In the genomic region with DNA sequence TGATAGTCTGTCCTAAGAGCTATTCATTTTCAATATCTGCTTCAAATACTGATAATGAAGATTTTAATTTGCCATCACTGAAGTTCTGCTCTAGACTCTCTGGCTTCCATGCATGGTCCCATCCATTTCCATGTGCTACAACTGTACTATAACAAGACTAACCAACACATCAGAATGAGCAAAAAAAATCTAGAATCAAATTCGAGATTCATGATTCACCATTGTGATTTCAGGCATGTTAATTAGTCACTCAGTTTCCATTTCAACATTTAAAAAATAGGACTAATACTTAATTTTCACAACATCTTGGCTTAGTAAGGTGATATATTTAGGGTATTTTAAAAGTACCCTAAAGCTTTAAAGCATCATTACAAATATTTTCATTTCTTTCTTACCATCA, we compare ENCODE assay signal across 19 cellular contexts. TPM values are rescaled to one million over a fixed set of nuclear protein-coding genes. Genes with fewer than 3 reads are reported as not detected.
A peak's percentile ranks its signal among the peaks of the same experiment; 100 is the strongest.
DNase-seq lines count a peak whose midpoint lies in the region; ATAC-seq, FAIRE-seq and TF ChIP-seq lines count a peak whose summit lies in the region.
"Had no signal": no experiment of that assay in that cellular context is flagged by ENCODE, and none has a peak within 500 bp of the region (broad histone marks: within the 10 kb centered on the region; RNA-seq: fewer than 3 reads in every experiment).

No MANE protein-coding gene starts in this region.

- peaks cover 71% of the 10 kb centered on the region for H3K4me1 Mint-ChIP-seq in activated CD4-positive, alpha-beta T cell treated with anti-CD3 and anti-CD28 coated beads, Interleukin-2, amount 10 ng/mL, durations not matched to agents 24 days and 14 days
- peaks cover 82% of the 10 kb centered on the region for H3K4me1 Mint-ChIP-seq in activated CD4-positive, alpha-beta T cell treated with anti-CD3 and anti-CD28 coated beads, Interleukin-2, amount 10 ng/mL, durations not matched to agents 7 days and 5 days

- SMC1A ChIA-PET in GM12878 (lab: Charles Lee; ENCODE audit: uncharacterized antibody, unreplicated experiment): interaction anchor here (0.6 to 1.8 kb wide), 20 partner anchors 10 to 242 kb away, joined by 3 to 13 read pairs (median 3); partner anchors contain the start of gene PICALM

- no peaks in the 10 kb centered on the region for H3K27me3 Mint-ChIP-seq in activated CD4-positive, alpha-beta T cell treated with anti-CD3 and anti-CD28 coated beads, Interleukin-2, amount 10 ng/mL, durations not matched to agents 24 days and 14 days
- H3K27me3 Mint-ChIP-seq in activated CD4-positive, alpha-beta T cell treated with anti-CD3 and anti-CD28 coated beads, Interleukin-2, amount 10 ng/mL, durations not matched to agents 7 days and 5 days: no peaks in the 10 kb centered on the region
- H3K27me3 Mint-ChIP-seq: brain had no signal

- H3K4me3 ChIP-seq in GM12878 (no peak overlapping the region), osteoblast (ENCODE audit: insufficient read depth, low read length) (no peak overlapping the region), coronary artery (no peak overlapping the region)
- H3K4me3 ChIP-seq: gastroesophageal sphincter, SJSA1, uterus had no signal

- no peak for TF ChIP-seq RAD21 in GM12878 (IDR thresholded peaks at IDR 0.05; ENCODE audit: insufficient read depth, low read depth, low read length)

- H3K27me3 ChIP-seq in GM12878 (replicated peaks in 1 of 2; ENCODE audit: control insufficient read depth in 2 of 2, insufficient read depth in 2 of 2, low read length in 1 of 2) (no peaks in the 10 kb centered on the region), osteoblast (ENCODE audit: insufficient read depth, low read length) (no peaks in the 10 kb centered on the region)
- H3K27me3 ChIP-seq: gastroesophageal sphincter, SJSA1, uterus had no signal

- intact Hi-C loops in activated CD4-positive, alpha-beta T cell treated with anti-CD3 and anti-CD28 coated beads, Interleukin-2, amount 10 ng/mL, durations not matched to agents 24 days and 14 days (cut with micrococcal nuclease): loop anchor here (2.0 to 10.0 kb wide), 5 partner anchors 71 to 759 kb away; partner anchors contain the start of genes CCDC83 and PRSS23
- intact Hi-C loops in GM12878 (cut with micrococcal nuclease; ENCODE audit: unreplicated experiment): no loop called here

- RAD21 ChIA-PET in GM12878 (lab: Charles Lee; ENCODE audit: unreplicated experiment): interaction anchor here (0.8 to 1.8 kb wide), 7 partner anchors 22 to 244 kb away, joined by 3 to 12 read pairs (median 4); partner anchors contain the start of gene PICALM

- TF ChIP-seq EP300 in GM12878 (IDR thresholded peaks at IDR 0.05; ENCODE audit: borderline replicate concordance in 1 of 2, control insufficient read depth in 1 of 2, low read depth in 2 of 2, low read length in 2 of 2): no peak

- H2AFZ ChIP-seq in GM12878 (ENCODE audit: control insufficient read depth, low read depth, low read length) (no peak overlapping the region), osteoblast (ENCODE audit: low read length) (no peak overlapping the region)

- H3K27ac Mint-ChIP-seq in activated CD4-positive, alpha-beta T cell treated with anti-CD3 and anti-CD28 coated beads, Interleukin-2, amount 10 ng/mL, durations not matched to agents 24 days and 14 days: peak overlapping the region; percentile 96
- H3K27ac Mint-ChIP-seq in activated CD4-positive, alpha-beta T cell treated with anti-CD3 and anti-CD28 coated beads, Interleukin-2, amount 10 ng/mL, durations not matched to agents 7 days and 5 days: no peak overlapping the region
- H3K27ac Mint-ChIP-seq: brain had no signal

- no peaks in the 10 kb centered on the region for H3K9me3 Mint-ChIP-seq in activated CD4-positive, alpha-beta T cell treated with anti-CD3 and anti-CD28 coated beads, Interleukin-2, amount 10 ng/mL, durations not matched to agents 24 days and 14 days
- H3K9me3 Mint-ChIP-seq in activated CD4-positive, alpha-beta T cell treated with anti-CD3 and anti-CD28 coated beads, Interleukin-2, amount 10 ng/mL, durations not matched to agents 7 days and 5 days: no peaks in the 10 kb centered on the region

- H3K9me3 ChIP-seq in GM12878 (replicated peaks; ENCODE audit: control insufficient read depth, insufficient read depth, low read length) (no peaks in the 10 kb centered on the region; the same call in 1 of the 3 replicates), osteoblast (ENCODE audit: low read depth, low read length) (no peaks in the 10 kb centered on the region)
- H3K9me3 ChIP-seq: gastroesophageal sphincter, SJSA1, uterus had no signal

- H3K4me3 Mint-ChIP-seq in activated CD4-positive, alpha-beta T cell treated with anti-CD3 and anti-CD28 coated beads, Interleukin-2, amount 10 ng/mL, durations not matched to agents 24 days and 14 days: peak overlapping the region; percentile 24
- no peak overlapping the region for H3K4me3 Mint-ChIP-seq in activated CD4-positive, alpha-beta T cell treated with anti-CD3 and anti-CD28 coated beads, Interleukin-2, amount 10 ng/mL, durations not matched to agents 7 days and 5 days
- H3K4me3 Mint-ChIP-seq: brain had no signal

- no peak for ATAC-seq in GM12878
- ATAC-seq: gastroesophageal sphincter, sciatic nerve had no signal

- H3K36me3 Mint-ChIP-seq in activated CD4-positive, alpha-beta T cell treated with anti-CD3 and anti-CD28 coated beads, Interleukin-2, amount 10 ng/mL, durations not matched to agents 24 days and 14 days (ENCODE audit: low read depth): peaks cover 27% of the 10 kb centered on the region
- peaks cover 14% of the 10 kb centered on the region for H3K36me3 Mint-ChIP-seq in activated CD4-positive, alpha-beta T cell treated with anti-CD3 and anti-CD28 coated beads, Interleukin-2, amount 10 ng/mL, durations not matched to agents 7 days and 5 days (ENCODE audit: low read depth)

- TSS peak; percentile 6 for BruUV-seq in GM12878 (replicated peaks; lab: Mats Ljungman, UMichigan)

- in situ Hi-C loops in GM12878 (cut with MboI): no loop called here

- DNase-seq in activated CD4-positive, alpha-beta T cell treated with anti-CD3 and anti-CD28 coated beads, Interleukin-2, amount 10 ng/mL, durations not matched to agents 24 days and 14 days: no peak
- no peak for DNase-seq in activated CD4-positive, alpha-beta T cell treated with anti-CD3 and anti-CD28 coated beads, Interleukin-2, amount 10 ng/mL, durations not matched to agents 7 days and 5 days
- DNase-seq in M059J (ENCODE audit: low read depth): peak; percentile 49
- DNase-seq in GM12878 (ENCODE audit: low read depth, low spot score): no peak
- DNase-seq in osteoblast (ENCODE audit: insufficient read length, low spot score, missing footprints): no peak
- no peak for DNase-seq in coronary artery (ENCODE audit: low spot score)
- no peak for DNase-seq in NCI-H82 (lab: John Stamatoyannopoulos, UW)
- DNase-seq in NCI-H1092 treated with DMSO at 0.1 percent for 48 hours (lab: John Stamatoyannopoulos, UW): no peak
- DNase-seq: effector CD4-positive, alpha-beta T cell; H7; KBM-7; NCI-H1417 treated with DMSO at 0.1 percent for 48 hours; NCI-H2227 treated with DMSO at 0.1 percent for 48 hours; stimulated activated CD4-positive, alpha-beta T cell treated with anti-CD3 and anti-CD28 coated beads, Interleukin-4, amount 100 ng/mL, for 24 hours; uterus had no signal

- H3K4me2 ChIP-seq in GM12878 (ENCODE audit: control insufficient read depth, insufficient read depth): no peak overlapping the region
- H3K4me2 ChIP-seq in osteoblast (ENCODE audit: insufficient read depth, low read length): peak overlapping the region; percentile 30

- peak; percentile 23 for FAIRE-seq in GM12878 (lab: Jason Lieb, UNC)

- peaks cover 100% of the 10 kb centered on the region for H3K79me2 ChIP-seq in GM12878 (ENCODE audit: control insufficient read depth, insufficient read depth, low read length)
- peaks cover 99% of the 10 kb centered on the region for H3K79me2 ChIP-seq in osteoblast (ENCODE audit: insufficient read depth, low read length)

- peaks cover 55% of the 10 kb centered on the region for H3K4me1 ChIP-seq in GM12878 (ENCODE audit: control insufficient read depth, insufficient read depth, low read length)
- H3K4me1 ChIP-seq in osteoblast (ENCODE audit: insufficient read depth, low read length): peaks cover 64% of the 10 kb centered on the region

- H3K27ac ChIP-seq in GM12878 (ENCODE audit: control insufficient read depth, insufficient read depth) (no peak overlapping the region), osteoblast (ENCODE audit: low read depth, low read length) (no peak overlapping the region), coronary artery (no peak overlapping the region)
- H3K27ac ChIP-seq: gastroesophageal sphincter, SJSA1, uterus had no signal

- WGBS in GM12878 (ENCODE audit: insufficient coverage, insufficient replicate concordance, low lambda C conversion rate, missing lambda C conversion rate): 0% methylated on average over 1 of the region's 1 CpG

- no peak for TF ChIP-seq POLR2A in GM12878 (IDR thresholded peaks at IDR 0.05; ENCODE audit: low read depth, low read length)

- H3K36me3 ChIP-seq in GM12878 (ENCODE audit: control insufficient read depth in 2 of 2, insufficient read depth in 2 of 2, low read length in 1 of 2) (no peaks in the 10 kb centered on the region), osteoblast (ENCODE audit: insufficient read depth, low read length) (no peaks in the 10 kb centered on the region)
- H3K36me3 ChIP-seq: gastroesophageal sphincter, SJSA1, uterus had no signal

- TF ChIP-seq CTCF in GM12878 (IDR thresholded peaks at IDR 0.05 in 2 of 3, conservative IDR thresholded peaks at IDR 0.05 in 1 of 3; ENCODE audit: control insufficient read depth in 2 of 3, extremely low read depth in 1 of 3, insufficient read depth in 1 of 3, low read depth in 3 of 3, low read length in 3 of 3) (no peak), osteoblast (IDR thresholded peaks at IDR 0.05; ENCODE audit: extremely low read depth, low read depth, low read length) (no peak), coronary artery (IDR thresholded peaks at IDR 0.05) (no peak)

- POLR2A ChIA-PET in activated CD4-positive, alpha-beta T cell treated with anti-CD3 and anti-CD28 coated beads, Interleukin-2, amount 10 ng/mL, durations not matched to agents 7 days and 5 days (lab: Charles Lee): no interaction called here
- POLR2A ChIA-PET in GM12878 (lab: Charles Lee): interaction anchor here (1.0 to 1.7 kb wide), 2 partner anchors 22 to 156 kb away, joined by 3 to 5 read pairs; no protein-coding TSS in a partner anchor

- no peak overlapping the region for H3K9ac ChIP-seq in GM12878 (ENCODE audit: control insufficient read depth, insufficient read depth, low read length)

- CTCF ChIA-PET in activated CD4-positive, alpha-beta T cell treated with anti-CD3 and anti-CD28 coated beads, Interleukin-2, amount 10 ng/mL, durations not matched to agents 7 days and 5 days (lab: Charles Lee): interaction anchor here (0.7 to 1.0 kb wide), 3 partner anchors 148 to 184 kb away, joined by 3 to 6 read pairs (median 3); no protein-coding TSS in a partner anchor
- CTCF ChIA-PET in GM12878 (lab: Yijun Ruan, JAX): interaction anchor here (0.8 to 1.6 kb wide), 6 partner anchors 15 to 246 kb away, joined by 3 to 9 read pairs (median 6); no protein-coding TSS in a partner anchor

- H4K20me1 ChIP-seq in GM12878 (ENCODE audit: control insufficient read depth, insufficient read depth): no peaks in the 10 kb centered on the region
- peaks cover 78% of the 10 kb centered on the region for H4K20me1 ChIP-seq in osteoblast (ENCODE audit: insufficient read depth, low read length)

RNA-seq across cellular contexts. Expression of gene PICALM, which starts 22.8 kb away (rescaled TPM):
- 141 and 156 TPM in 2 replicates for total RNA-seq in activated CD4-positive, alpha-beta T cell treated with anti-CD3 and anti-CD28 coated beads, Interleukin-2, amount 10 ng/mL, durations not matched to agents 24 days and 14 days
- 100 to 1,000 TPM in 1 of 2 experiments, 10 to 100 TPM in 1; 89.4 to 140 TPM for total RNA-seq in activated CD4-positive, alpha-beta T cell treated with anti-CD3 and anti-CD28 coated beads, Interleukin-2, amount 10 ng/mL, durations not matched to agents 7 days and 5 days
- total RNA-seq in M059J (2014; rRNA removed; shearing (Covaris generic)): 206 and 341 TPM in 2 replicates
- 532 and 561 TPM in 2 replicates for total RNA-seq in GM12878 (2013; cell fraction: nucleolus; rRNA removed)
- total RNA-seq in GM12878 (2014; rRNA removed) (78.9 and 86.8 TPM in 2 replicates), GM12878 (2014; rRNA removed; fragmentation: Illumina TruSeq; extraction: Trizol) (69.1 and 70.3 TPM in 2 replicates), GM12878 (2021) (41.0 and 46.5 TPM in 2 replicates), osteoblast (313 and 324 TPM in 2 replicates)
- 18.2 TPM for polyA plus RNA-seq in GM12878 (2011; ENCODE audit: low read depth)
- polyA plus RNA-seq in GM12878 (2011; rRNA removed) (150 and 163 TPM in 2 replicates), GM12878 (2014; fragmentation: Illumina TruSeq; extraction: Trizol) (70.1 and 95.0 TPM in 2 replicates), GM12878 (2014; fragmentation: Nextera tagmentation; extraction: Ambion mirVana) (10 to 100 TPM in 1 of 2 experiments, 1 to 10 TPM in 1; 4.3 to 10.4 TPM), GM12878 (2014; rRNA removed) (37.2 and 43.1 TPM in 2 replicates), GM12878 (2016; fragmentation: Nextera tagmentation; extraction: Ambion mirVana) (10 to 100 TPM; 12.8 to 15.0 TPM)
- polyA plus RNA-seq in GM12878 (2011; cell fraction: cytosol; rRNA removed): 68.3 and 91.4 TPM in 2 replicates
- 115 and 124 TPM in 2 replicates for polyA plus RNA-seq in GM12878 (2011; cell fraction: nucleus; rRNA removed)
- 27.2 and 31.0 TPM in 2 replicates for polyA plus RNA-seq in GM12878 (2012)
- 254 and 304 TPM in 2 replicates for polyA minus RNA-seq in GM12878 (2011; rRNA and poly(A)+ RNA removed)
- 78.4 and 84.7 TPM in 2 replicates for polyA minus RNA-seq in GM12878 (2011; cell fraction: cytosol; rRNA and poly(A)+ RNA removed)
- 156 and 277 TPM in 2 replicates for polyA minus RNA-seq in GM12878 (2011; cell fraction: nucleus; rRNA and poly(A)+ RNA removed)
